Comparison of ENCODE assay signal across 30 cellular contexts in the genomic region with DNA sequence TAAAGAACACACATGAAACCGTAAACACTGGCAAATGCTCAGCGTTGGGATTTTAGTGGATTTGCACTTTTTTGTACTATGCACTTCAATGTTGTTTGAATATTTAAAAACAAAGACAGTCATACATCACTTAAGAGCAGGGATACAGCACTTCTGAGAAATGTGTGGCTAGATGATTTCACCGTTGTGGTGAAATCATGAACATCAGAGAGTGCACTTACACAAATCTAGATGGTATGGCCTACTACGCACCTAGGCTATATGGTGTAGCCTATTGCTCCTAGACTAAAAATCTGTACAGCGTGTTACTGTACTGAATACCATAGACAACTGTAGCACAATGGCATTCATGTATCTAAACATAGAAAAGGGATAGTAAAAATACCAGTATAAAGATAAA.
"Had no signal": no experiment of that assay in that cellular context is flagged by ENCODE, and none has a peak within 500 bp of the region (broad histone marks: within the 10 kb centered on the region; RNA-seq: fewer than 3 reads in every experiment).

No MANE protein-coding gene starts in this region.

- H3K4me3 Mint-ChIP-seq: activated CD8-positive, alpha-beta T cell treated with anti-CD3 and anti-CD28 coated beads for 36 hours; activated naive CD8-positive, alpha-beta T cell; activated naive CD8-positive, alpha-beta T cell treated with anti-CD3 and anti-CD28 coated beads, Interleukin-2, amount 50 U/mL, for 24 hours; activated T-cell treated with anti-CD3 and anti-CD28 coated beads, Interleukin-2, amount 50 U/mL, for 4 hours; brain; T-helper 1 cell treated with Interleukin-12 subunit alpha and Interleukin-12 subunit beta and Interleukin-4 antibody, amounts not matched to agents 30 μg/mL and 1 μg/mL, for 36 hours; T-helper 2 cell treated with Interferon-gamma antibody and Interleukin-4, amounts not matched to agents 5 μg/mL and 100 μg/mL, for 36 hours had no signal

- H3K4me1 Mint-ChIP-seq: brain had no signal

- H3K36me3 ChIP-seq: SJCRH30 had no signal

- H3K4me1 ChIP-seq: SJCRH30 had no signal

- H3K27me3 Mint-ChIP-seq: activated CD8-positive, alpha-beta T cell treated with anti-CD3 and anti-CD28 coated beads for 36 hours; activated naive CD8-positive, alpha-beta T cell; activated naive CD8-positive, alpha-beta T cell treated with anti-CD3 and anti-CD28 coated beads, Interleukin-2, amount 50 U/mL, for 24 hours had no signal

- ATAC-seq: activated CD8-positive, alpha-beta T cell treated with anti-CD3 and anti-CD28 coated beads for 36 hours; activated naive CD8-positive, alpha-beta T cell treated with anti-CD3 and anti-CD28 coated beads, Interleukin-2, amount 50 U/mL, for 24 hours had no signal

- DNase-seq: activated CD4-positive, alpha-beta T cell treated with anti-CD3 and anti-CD28 coated beads, Interleukin-2, amount 50 U/mL, for 1 hour; activated CD8-positive, alpha-beta T cell treated with anti-CD3 and anti-CD28 coated beads for 36 hours; activated gamma-delta T cell; activated naive CD4-positive, alpha-beta T cell treated with Interleukin-2 at 50 U/mL for 16 hours; activated naive CD8-positive, alpha-beta T cell treated with anti-CD3 and anti-CD28 coated beads, Interleukin-2, amount 50 U/mL, for 24 hours; activated T-cell treated with anti-CD3 and anti-CD28 coated beads for 4 hours; activated T-cell treated with anti-CD3 and anti-CD28 coated beads, Interleukin-2, amount 50 U/mL, for 4 hours; anterior cingulate cortex; caudate nucleus; cerebellar nuclear complex; NCI-H1105; NCI-H1417 treated with DMSO at 0.1 percent for 48 hours; NCI-H187 treated with DMSO at 0.1 percent for 48 hours; NCI-H2081; NCI-H2171 treated with DMSO at 0.1 percent for 48 hours; NCI-H2227 treated with DMSO at 0.1 percent for 48 hours; NCI-H446; NCI-H510A treated with DMSO at 0.1 percent for 48 hours; NCI-H526 treated with DMSO at 0.1 percent for 48 hours; NCI-H82; SHP77; SJCRH30 had no signal

- H3K27me3 ChIP-seq: SJCRH30 had no signal

- H3K27ac Mint-ChIP-seq: activated CD8-positive, alpha-beta T cell treated with anti-CD3 and anti-CD28 coated beads for 36 hours; activated naive CD8-positive, alpha-beta T cell; activated naive CD8-positive, alpha-beta T cell treated with anti-CD3 and anti-CD28 coated beads, Interleukin-2, amount 50 U/mL, for 24 hours; activated T-helper 2 cell treated with anti-CD3 and anti-CD28 coated beads, Interferon-gamma antibody, Interleukin-2, Interleukin-4, amounts not matched to agents 10 μg/mL and 5 μg/mL and 100 μg/mL, durations not matched to agents 14 hours and 24 hours and 36 hours; brain; T-helper 1 cell treated with Interleukin-12 subunit alpha and Interleukin-12 subunit beta and Interleukin-4 antibody, amounts not matched to agents 30 μg/mL and 1 μg/mL, for 36 hours; T-helper 2 cell treated with Interferon-gamma antibody and Interleukin-4, amounts not matched to agents 5 μg/mL and 100 μg/mL, for 36 hours had no signal

- H3K27ac ChIP-seq: SJCRH30, SK-N-MC had no signal

- H3K9me3 Mint-ChIP-seq: activated CD8-positive, alpha-beta T cell treated with anti-CD3 and anti-CD28 coated beads for 36 hours; activated naive CD8-positive, alpha-beta T cell treated with anti-CD3 and anti-CD28 coated beads, Interleukin-2, amount 50 U/mL, for 24 hours; activated T-cell treated with anti-CD3 and anti-CD28 coated beads, Interleukin-2, amount 50 U/mL, for 4 hours; activated T-helper 2 cell treated with anti-CD3 and anti-CD28 coated beads, Interferon-gamma antibody, Interleukin-2, Interleukin-4, amounts not matched to agents 10 μg/mL and 5 μg/mL and 100 μg/mL, durations not matched to agents 14 hours and 24 hours and 36 hours; T-helper 1 cell treated with Interleukin-12 subunit alpha and Interleukin-12 subunit beta and Interleukin-4 antibody, amounts not matched to agents 30 μg/mL and 1 μg/mL, for 36 hours; T-helper 2 cell treated with Interferon-gamma antibody and Interleukin-4, amounts not matched to agents 5 μg/mL and 100 μg/mL, for 36 hours had no signal

- H3K9me3 ChIP-seq: SJCRH30 had no signal

- FAIRE-seq: bronchial epithelial cell, TTC549 had no signal

- H3K36me3 Mint-ChIP-seq: activated naive CD8-positive, alpha-beta T cell; brain had no signal

- H3K4me3 ChIP-seq: SJCRH30, SK-N-MC had no signal
